ENCODE assay signal across 31 cellular contexts in genomic region chr14:33249361-33249760, GRCh38.
"Had no signal": no experiment of that assay in that cellular context is flagged by ENCODE, and none has a peak within 500 bp of the region (broad histone marks: within the 10 kb centered on the region; RNA-seq: fewer than 3 reads in every experiment).

No MANE protein-coding gene starts in this region.

- H3K36me3 ChIP-seq: breast epithelium had no signal

- H3K27me3 Mint-ChIP-seq: activated CD4-positive, alpha-beta T cell treated with anti-CD3 and anti-CD28 coated beads, Interleukin-2, amount 10 ng/mL, durations not matched to agents 24 days and 14 days; activated naive CD4-positive, alpha-beta T cell treated with anti-CD3 and anti-CD28 coated beads, Interleukin-2, amount 50 U/mL, for 24 hours; activated naive CD8-positive, alpha-beta T cell treated with anti-CD3 and anti-CD28 coated beads, Interleukin-2, amount 10 ng/mL, durations not matched to agents 7 days and 5 days; activated T-cell treated with anti-CD3 and anti-CD28 coated beads, Interleukin-2, amount 50 U/mL, for 24 hours had no signal

- H3K27me3 ChIP-seq: body of pancreas, breast epithelium had no signal

- H3K4me3 Mint-ChIP-seq: activated CD4-positive, alpha-beta T cell treated with anti-CD3 and anti-CD28 coated beads, Interleukin-2, amount 10 ng/mL, durations not matched to agents 24 days and 14 days; activated CD8-positive, alpha-beta T cell treated with anti-CD3 and anti-CD28 coated beads, Interleukin-2, amount 10 ng/mL, durations not matched to agents 7 days and 5 days; activated naive CD4-positive, alpha-beta T cell treated with anti-CD3 and anti-CD28 coated beads, Interleukin-2, amount 50 U/mL, for 24 hours; activated naive CD8-positive, alpha-beta T cell treated with anti-CD3 and anti-CD28 coated beads, Interleukin-2, amount 10 ng/mL, durations not matched to agents 7 days and 5 days; activated T-cell treated with anti-CD3 and anti-CD28 coated beads, Interleukin-2, amount 50 U/mL, for 24 hours had no signal

- H3K4me1 Mint-ChIP-seq: activated CD4-positive, alpha-beta T cell treated with anti-CD3 and anti-CD28 coated beads, Interleukin-2, amount 10 ng/mL, durations not matched to agents 24 days and 14 days; activated naive CD4-positive, alpha-beta T cell treated with anti-CD3 and anti-CD28 coated beads, Interleukin-2, amount 50 U/mL, for 24 hours; activated naive CD8-positive, alpha-beta T cell treated with anti-CD3 and anti-CD28 coated beads, Interleukin-2, amount 10 ng/mL, durations not matched to agents 7 days and 5 days had no signal

- H3K27ac ChIP-seq: body of pancreas, breast epithelium, PC-9, RWPE1, VCaP had no signal

- H3K27ac Mint-ChIP-seq: activated CD4-positive, alpha-beta T cell treated with anti-CD3 and anti-CD28 coated beads, Interleukin-2, amount 10 ng/mL, durations not matched to agents 24 days and 14 days; activated CD8-positive, alpha-beta T cell treated with anti-CD3 and anti-CD28 coated beads, Interleukin-2, amount 10 ng/mL, durations not matched to agents 7 days and 5 days; activated naive CD4-positive, alpha-beta T cell treated with anti-CD3 and anti-CD28 coated beads, Interleukin-2, amount 50 U/mL, for 24 hours; activated naive CD8-positive, alpha-beta T cell treated with anti-CD3 and anti-CD28 coated beads, Interleukin-2, amount 10 ng/mL, durations not matched to agents 7 days and 5 days; activated T-cell treated with anti-CD3 and anti-CD28 coated beads, Interleukin-2, amount 50 U/mL, for 24 hours; activated T-helper 2 cell treated with anti-CD3 and anti-CD28 coated beads, Interferon-gamma antibody, Interleukin-2, Interleukin-4, amounts not matched to agents 10 μg/mL and 5 μg/mL and 100 μg/mL, durations not matched to agents 14 hours and 24 hours and 36 hours had no signal

- H3K9me3 ChIP-seq: body of pancreas, breast epithelium had no signal

- ATAC-seq: activated CD8-positive, alpha-beta T cell treated with anti-CD3 and anti-CD28 coated beads, Interleukin-2, amount 10 ng/mL, durations not matched to agents 7 days and 5 days; body of pancreas; Right ventricle myocardium inferior had no signal

- H3K4me3 ChIP-seq: body of pancreas, breast epithelium, PC-9 had no signal

- DNase-seq: activated CD4-positive, alpha-beta T cell treated with anti-CD3 and anti-CD28 coated beads, Interleukin-2, amount 10 ng/mL, durations not matched to agents 24 days and 14 days; activated CD4-positive, alpha-beta T cell treated with anti-CD3 and anti-CD28 coated beads, Interleukin-2, amount 50 U/mL, for 4 hours; activated CD4-positive, CD25-positive, alpha-beta regulatory T cell; activated CD8-positive, alpha-beta T cell treated with anti-CD3 and anti-CD28 coated beads, Interleukin-2, amount 10 ng/mL, durations not matched to agents 7 days and 5 days; activated gamma-delta T cell; activated naive CD4-positive, alpha-beta T cell treated with Interleukin-2 at 50 U/mL for 16 hours; activated naive CD8-positive, alpha-beta T cell treated with anti-CD3 and anti-CD28 coated beads, Interleukin-2, amount 10 ng/mL, durations not matched to agents 7 days and 5 days; activated T-cell treated with anti-CD3 and anti-CD28 coated beads, Interleukin-2, amount 50 U/mL, for 24 hours; amygdala; body of pancreas; NCI-H1092 treated with DMSO at 0.1 percent for 48 hours; NCI-H146; NCI-H187; NCI-H2029 treated with DMSO at 0.1 percent for 48 hours; NCI-H2107; NCI-H2171; NCI-H446; NCI-H510A treated with DMSO at 0.1 percent for 48 hours; NCI-H526 treated with DMSO at 0.1 percent for 48 hours; PC-9; SIG-M5; SW 1271; T-helper 1 cell; T-helper 2 cell; T-helper 9 cell had no signal

- H3K36me3 Mint-ChIP-seq: activated naive CD4-positive, alpha-beta T cell treated with anti-CD3 and anti-CD28 coated beads, Interleukin-2, amount 50 U/mL, for 24 hours; activated naive CD8-positive, alpha-beta T cell treated with anti-CD3 and anti-CD28 coated beads, Interleukin-2, amount 10 ng/mL, durations not matched to agents 7 days and 5 days had no signal

- H3K4me1 ChIP-seq: body of pancreas, breast epithelium had no signal
